ENCODE assay signal across 8 cellular contexts in the genomic region with DNA sequence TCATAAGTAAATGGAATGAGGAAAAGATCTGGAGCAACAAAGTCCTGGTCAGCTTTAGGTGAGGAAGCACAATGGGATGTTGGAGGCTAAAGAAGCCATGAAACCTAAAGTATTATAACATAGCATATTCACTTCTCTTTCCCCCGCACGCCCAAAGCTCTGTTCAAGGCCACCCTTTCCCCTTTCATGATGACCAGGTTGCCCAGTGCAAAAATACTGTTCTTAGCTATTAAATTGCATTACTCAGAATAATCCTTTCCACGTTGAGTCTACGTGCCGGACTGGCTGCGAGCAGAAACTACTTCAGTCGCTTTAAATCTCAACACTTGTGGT. TPM values are rescaled to one million over a fixed set of nuclear protein-coding genes. Genes with fewer than 3 reads are reported as not detected.
DNase-seq lines count a peak whose midpoint lies in the region; ATAC-seq, FAIRE-seq and TF ChIP-seq lines count a peak whose summit lies in the region.

No MANE protein-coding gene starts in this region.

- ATAC-seq in pancreas: peak in 1 of 4 donors; percentile 0
- ATAC-seq in GM18870 (IDR thresholded peaks at IDR 0.05; ENCODE audit: unreplicated experiment): no peak

- in situ Hi-C loops in G401 (cut with HindIII; ENCODE audit: low sequenced_read_pairs): no loop called here

- FAIRE-seq in pancreas (lab: Jason Lieb, UNC): no peak

- 0 out of 2 replicates have a peak overlapping the region, but pooled peaks have one; percentile 71 for H2AFZ ChIP-seq in OCI-LY3 (ENCODE audit: low read depth, low read length)

- TF ChIP-seq CTCF in OCI-LY3 (IDR thresholded peaks at IDR 0.05; ENCODE audit: low read depth, low read length) (no peak), pancreas (IDR thresholded peaks at IDR 0.05) (no peak)

- H3K27me3 ChIP-seq in OCI-LY3 (ENCODE audit: low read depth, low read length) (no peaks in the 10 kb centered on the region), pancreas (no peaks in the 10 kb centered on the region)

- intact Hi-C loops in pancreas (cut with DNase I): loop anchor here in 1 of 3 donors (5.0 to 10.0 kb wide), 2 partner anchors 39 to 131 kb away; no protein-coding TSS in a partner anchor

- H3K36me3 ChIP-seq in OCI-LY3 (replicated peaks; ENCODE audit: low read depth, low read length) (no peaks in the 10 kb centered on the region), pancreas (no peaks in the 10 kb centered on the region)

- WGBS in pancreas, 2 donors: 4% methylated on average over 7 of the region's 7 CpGs

- peaks cover 24% of the 10 kb centered on the region for H3K4me1 ChIP-seq in OCI-LY3 (ENCODE audit: low read length)
- H3K4me1 ChIP-seq in pancreas: peaks cover 0 to 10% (median 6%) of the 10 kb centered on the region in 3 donors

- peak overlapping the region; percentile 56 for H3K9ac ChIP-seq in OCI-LY3 (ENCODE audit: low read length)

- H3K4me3 ChIP-seq in OCI-LY3 (ENCODE audit: low read length) (peak overlapping the region; percentile 92), pancreas (peak overlapping the region; percentile 24 to 77 (median 55))

- H3K9me3 ChIP-seq in OCI-LY3 (ENCODE audit: insufficient read depth, low read length): no peaks in the 10 kb centered on the region
- H3K9me3 ChIP-seq in pancreas: no peaks in the 10 kb centered on the region

- no peaks in the 10 kb centered on the region for H4K20me1 ChIP-seq in OCI-LY3 (ENCODE audit: insufficient read depth, low read length)

- DNase-seq in G401 (ENCODE audit: low spot score) (peak; percentile 14), epithelial cell of prostate (ENCODE audit: low read depth, low spot score) (no peak), pancreas (no peak), NCI-H2196 (lab: John Stamatoyannopoulos, UW; ENCODE audit: unreplicated experiment) (no peak), mucosa of gallbladder (ENCODE audit: low spot score) (no peak), NCI-H748 treated with DMSO at 0.1 percent for 48 hours (lab: John Stamatoyannopoulos, UW) (no peak)

- peaks cover 17% of the 10 kb centered on the region for H3K79me2 ChIP-seq in OCI-LY3 (ENCODE audit: low read length)

- H3K27ac ChIP-seq in OCI-LY3 (ENCODE audit: low read length): peak overlapping the region; percentile 82
- peak overlapping the region; percentile 95 for H3K27ac ChIP-seq in epithelial cell of prostate
- peak overlapping the region; percentile 53 to 77 (median 65) for H3K27ac ChIP-seq in pancreas

- H3K4me2 ChIP-seq in OCI-LY3 (ENCODE audit: low read length): peak overlapping the region; percentile 89

RNA-seq across cellular contexts. Expression of gene MAPKBP1, which starts 0.6 kb away (rescaled TPM):
- total RNA-seq in G401 (2014; rRNA removed; shearing (Covaris generic)): 5.8 and 13.2 TPM in 2 replicates
- 10 to 100 TPM in 1 of 6 donors, 1 to 10 TPM in 5; 5.3 to 12.0 (median 7.2) TPM for total RNA-seq in pancreas
- polyA plus RNA-seq in pancreas: 10 to 100 TPM in 1 of 2 donors, 1 to 10 TPM in 1; 9.3 to 19.2 TPM
- total RNA-seq in mucosa of gallbladder: 27.0 TPM

RNA-seq across cellular contexts. Expression of gene JMJD7, which starts 54.2 kb away (rescaled TPM):
- total RNA-seq in G401 (2014; rRNA removed; shearing (Covaris generic)): 6.7 and 11.8 TPM in 2 replicates
- 10 to 100 TPM in 3 of 6 donors, 1 to 10 TPM in 3; 6.5 to 12.5 (median 9.9) TPM for total RNA-seq in pancreas
- polyA plus RNA-seq in pancreas: 10 to 100 TPM; 11.2 to 16.8 TPM
- 21.0 TPM for total RNA-seq in mucosa of gallbladder
